Comparison of ENCODE assay signal across 7 cellular contexts in the genomic region with DNA sequence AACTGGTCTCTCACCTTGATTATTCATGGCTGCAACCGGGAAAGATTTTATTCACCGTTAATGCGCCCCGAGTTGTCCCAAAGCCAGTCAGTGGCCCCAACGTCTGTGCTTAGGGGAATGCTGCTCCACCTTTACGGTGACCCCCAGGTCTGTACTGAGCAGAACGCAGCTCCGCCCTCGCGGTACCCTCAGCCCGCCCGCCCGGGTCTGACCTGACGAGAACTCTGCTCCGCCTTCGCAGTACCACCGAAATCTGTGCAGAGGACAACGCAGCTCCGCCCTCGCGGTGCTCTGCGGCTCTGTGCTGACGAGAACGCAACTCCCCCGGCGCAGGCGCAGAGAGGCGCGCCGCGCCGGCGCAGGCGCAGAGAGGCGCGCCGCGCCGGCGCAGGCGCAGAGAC. TPM values are rescaled to one million over a fixed set of nuclear protein-coding genes. Genes with fewer than 3 reads are reported as not detected.
DNase-seq lines count a peak whose midpoint lies in the region; ATAC-seq and TF ChIP-seq lines count a peak whose summit lies in the region.
"Not testable (repeated sequence)": the region's sequence is repeated elsewhere in the genome, so short reads cannot be mapped to it uniquely, and the experiment has no call there.

No MANE protein-coding gene starts in this region.

- not testable (repeated sequence) for H2BK5ac ChIP-seq in mesendoderm (ENCODE audit: low read length)

- not testable (repeated sequence) for H3K36me3 ChIP-seq in DND-41 (ENCODE audit: insufficient read depth, low read length); mesendoderm (ENCODE audit: control insufficient read depth, insufficient read depth, low read length); smooth muscle cell (ENCODE audit: low read depth)

- H2BK120ac ChIP-seq in mesendoderm (ENCODE audit: low read depth, low read length), result not testable (repeated sequence)

- not testable (repeated sequence) for H3K4me3 ChIP-seq in DND-41 (ENCODE audit: low read depth in 1 of 2, low read length in 2 of 2); coronary artery; mesendoderm (ENCODE audit: low read length)
- H3K4me3 ChIP-seq in smooth muscle cell, result peak overlapping the region; percentile 41

- not testable (repeated sequence) for H3K9me3 ChIP-seq in DND-41 (ENCODE audit: insufficient read depth, low read length, severe bottlenecking); smooth muscle cell (replicated peaks; ENCODE audit: low read depth)

- H3K23ac ChIP-seq in mesendoderm (ENCODE audit: low read length), result not testable (repeated sequence)

- not testable (repeated sequence) for H3K56ac ChIP-seq in mesendoderm (ENCODE audit: low read length)

- H3F3A ChIP-seq in smooth muscle cell (ENCODE audit: low read depth), result not testable (repeated sequence)

- DNase-seq in DND-41, result peak; percentile 7
- DNase-seq in RPMI8226, result peak; percentile 29
- peak; percentile 52 for DNase-seq in activated CD8-positive, alpha-beta memory T cell treated with anti-CD3 and anti-CD28 coated beads, Interleukin-2, amount 50 U/mL, for 48 hours
- peak; percentile 73 for DNase-seq in coronary artery (ENCODE audit: low spot score)
- peak; percentile 45 for DNase-seq in left cardiac atrium
- peak; percentile 12 for DNase-seq in mesendoderm
- DNase-seq in smooth muscle cell (lab: John Stamatoyannopoulos, UW; ENCODE audit: unreplicated experiment), result not testable (repeated sequence)

- not testable (repeated sequence) for TF ChIP-seq CTCF in DND-41 (IDR thresholded peaks at IDR 0.05; ENCODE audit: borderline replicate concordance, extremely low read depth, low read length, poor library complexity, severe bottlenecking); coronary artery (IDR thresholded peaks at IDR 0.05); smooth muscle cell (IDR thresholded peaks at IDR 0.05; ENCODE audit: borderline replicate concordance, insufficient read depth, poor library complexity, severe bottlenecking)

- H2AFZ ChIP-seq in DND-41 (ENCODE audit: low read depth, low read length); smooth muscle cell (ENCODE audit: low read depth): not testable (repeated sequence)

- not testable (repeated sequence) for H4K20me1 ChIP-seq in DND-41 (ENCODE audit: insufficient read depth, low read length); smooth muscle cell (ENCODE audit: low read depth)

- not testable (repeated sequence) for H3K18ac ChIP-seq in mesendoderm (ENCODE audit: low read length)

- not testable (repeated sequence) for ATAC-seq in DND-41 (ENCODE audit: insufficient read depth, low read depth)
- peak in 1 of 2 donors; percentile 67 for ATAC-seq in left cardiac atrium

- H3K27ac ChIP-seq in DND-41 (ENCODE audit: low read length); coronary artery; mesendoderm (ENCODE audit: low read depth, low read length); smooth muscle cell (ENCODE audit: low read depth): not testable (repeated sequence)

- intact Hi-C loops in left cardiac atrium (cut with DNase I), result not testable (repeated sequence)

- not testable (repeated sequence) for H3K4me2 ChIP-seq in DND-41 (ENCODE audit: insufficient read depth, low read length); mesendoderm (ENCODE audit: low read length)
- peak overlapping the region; percentile 51 for H3K4me2 ChIP-seq in smooth muscle cell

- not testable (repeated sequence) for H3K79me2 ChIP-seq in DND-41 (ENCODE audit: insufficient read depth, low read length); mesendoderm (ENCODE audit: control insufficient read depth, insufficient read depth, low read length); smooth muscle cell (ENCODE audit: low read depth)

- WGBS in mesendoderm (ENCODE audit: extremely low coverage, insufficient coverage, low lambda C conversion rate), result no CpG with 5 or more reads among the region's 41 CpGs
- 78% methylated on average over 38 of the region's 41 CpGs for WGBS in smooth muscle cell (ENCODE audit: low lambda C conversion rate)

- H3K27me3 ChIP-seq in DND-41 (ENCODE audit: insufficient read depth, low read length, poor library complexity); mesendoderm (ENCODE audit: insufficient read depth, low read length, poor library complexity); smooth muscle cell (ENCODE audit: low read depth): not testable (repeated sequence)

- not testable (repeated sequence) for H3K4me1 ChIP-seq in DND-41 (ENCODE audit: insufficient read depth, low read length); mesendoderm (ENCODE audit: control insufficient read depth, low read depth, low read length); smooth muscle cell (ENCODE audit: low read depth)

- H3K79me1 ChIP-seq in mesendoderm (ENCODE audit: low read length), result not testable (repeated sequence)

- not testable (repeated sequence) for H4K8ac ChIP-seq in mesendoderm (ENCODE audit: low read depth, low read length)

- H2AK5ac ChIP-seq in mesendoderm (ENCODE audit: low read length), result not testable (repeated sequence)

- H3K9ac ChIP-seq in DND-41 (ENCODE audit: low read depth, low read length); mesendoderm (ENCODE audit: low read length); smooth muscle cell (ENCODE audit: low read depth): not testable (repeated sequence)

- H2BK15ac ChIP-seq in mesendoderm (replicated peaks; ENCODE audit: low read depth), result not testable (repeated sequence)

- not testable (repeated sequence) for H3K4ac ChIP-seq in mesendoderm (ENCODE audit: low read depth, low read length)

- H4K5ac ChIP-seq in mesendoderm (ENCODE audit: low read length), result not testable (repeated sequence)

RNA-seq across cellular contexts. Expression of a gene that starts 18.6 kb away (rescaled TPM):
- total RNA-seq in left cardiac atrium (10 to 100 TPM; 11.9 to 15.2 TPM), smooth muscle cell (4.0 and 4.7 TPM in 2 replicates)
- polyA plus RNA-seq in mesendoderm (2013, experiment 1 of 2), result 4.7 TPM
- 4.6 TPM for polyA plus RNA-seq in mesendoderm (2013, experiment 2 of 2)
- 9.9 and 10.0 TPM in 2 replicates for polyA plus RNA-seq in smooth muscle cell
